1 cellular context compared by ENCODE assay signal in genomic region chr7:151233111-151233701, GRCh38.
A peak's percentile ranks its signal among the peaks of the same experiment; 100 is the strongest.
TF ChIP-seq lines count a peak whose summit lies in the region.

No MANE protein-coding gene starts in this region.

TF ChIP-seq in GM12878, 131 proteins besides CTCF, POLR2A, EP300 and RAD21:
- TF ChIP-seq HDAC2 (IDR thresholded peaks at IDR 0.05) (no peak), SMAD5 (IDR thresholded peaks at IDR 0.05; ENCODE audit: low read depth) (no peak), BACH1 (IDR thresholded peaks at IDR 0.05; ENCODE audit: borderline replicate concordance) (peak; percentile 34; the same call in 1 of the 2 replicates), FOXK2 (IDR thresholded peaks at IDR 0.05) (no peak), MXI1 (IDR thresholded peaks at IDR 0.05; ENCODE audit: low read depth, low read length) (peak; percentile 18; the same call in 1 of the 2 replicates), YY1 (IDR thresholded peaks at IDR 0.05; ENCODE audit: low read depth, low read length) (peak; percentile 91), PKNOX1 (IDR thresholded peaks at IDR 0.05) (peak; percentile 21; the same call in 1 of the 2 replicates), CREB1 (IDR thresholded peaks at IDR 0.05; ENCODE audit: low read depth) (peak; percentile 43), POU2F2 (IDR thresholded peaks at IDR 0.05; ENCODE audit: borderline replicate concordance, low read depth, low read length) (0 out of 3 replicates have a peak, but pooled peaks have one; percentile 18), ZBTB4 (CRISPR knock-in tag; IDR thresholded peaks at IDR 0.05) (no peak), SIN3A (IDR thresholded peaks at IDR 0.05; ENCODE audit: low read depth, low read length) (peak; percentile 64; the same call in 1 of the 2 replicates), TAF1 (IDR thresholded peaks at IDR 0.05; ENCODE audit: borderline replicate concordance, low read depth, low read length) (peak; percentile 37; the same call in 1 of the 2 replicates)
